In genomic region chr2:74427551-74427950, GRCh38 we compare ENCODE assay signal across 24 cellular contexts. TPM values are rescaled to one million over a fixed set of nuclear protein-coding genes. Genes with fewer than 3 reads are reported as not detected.
DNase-seq lines count a peak whose midpoint lies in the region; ATAC-seq, FAIRE-seq and TF ChIP-seq lines count a peak whose summit lies in the region.
"Had no signal": no experiment of that assay in that cellular context is flagged by ENCODE, and none has a peak within 500 bp of the region (broad histone marks: within the 10 kb centered on the region; RNA-seq: fewer than 3 reads in every experiment).

No MANE protein-coding gene starts in this region.

- in situ Hi-C loops in mammary epithelial cell (cut with MboI; ENCODE audit: low sequenced_read_pairs in 2 of 2), result no loop called here

- dilution Hi-C loops in mammary epithelial cell (cut with HindIII; ENCODE audit: low sequenced_read_pairs), result no loop called here

- no peak for TF ChIP-seq CTCF in mammary epithelial cell (conservative IDR thresholded peaks at IDR 0.05 in 1 of 2, IDR thresholded peaks at IDR 0.05 in 1 of 2; ENCODE audit: extremely low read depth in 1 of 2, insufficient read depth in 1 of 2, low read depth in 1 of 2, low read length in 2 of 2)
- no peak for TF ChIP-seq CTCF in breast epithelium (IDR thresholded peaks at IDR 0.05)
- TF ChIP-seq CTCF in RWPE1 (conservative IDR thresholded peaks at IDR 0.05; ENCODE audit: low read depth), result no peak

- H3K9me3 ChIP-seq in mammary epithelial cell (replicated peaks; ENCODE audit: insufficient read depth, low read length) (no peaks in the 10 kb centered on the region), breast epithelium (no peaks in the 10 kb centered on the region)
- H3K9me3 ChIP-seq: BE2C, body of pancreas, testis had no signal

- no peak overlapping the region for H2AFZ ChIP-seq in mammary epithelial cell (ENCODE audit: low read depth, low read length)

- H3K4me2 ChIP-seq in mammary epithelial cell (ENCODE audit: insufficient read depth, low read depth, low read length), result no peak overlapping the region

- H3K9ac ChIP-seq in mammary epithelial cell (ENCODE audit: insufficient read depth, low read length), result no peak overlapping the region

- peak; percentile 59 for DNase-seq in mammary epithelial cell
- no peak for DNase-seq in breast epithelium (ENCODE audit: low spot score in 2 of 2)
- DNase-seq in RWPE1 (ENCODE audit: low spot score), result no peak
- DNase-seq in epithelial cell of prostate (ENCODE audit: low read depth, low spot score), result no peak
- no peak for DNase-seq in HTR-8/SVneo (ENCODE audit: insufficient read length, low spot score)
- no peak for DNase-seq in foreskin melanocyte
- DNase-seq: activated CD4-positive, alpha-beta T cell treated with anti-CD3 and anti-CD28 coated beads for 48 hours; activated T-cell treated with anti-CD3 and anti-CD28 coated beads, Interleukin-2, amount 50 U/mL, for 24 hours; BE2C; body of pancreas; effector CD4-positive, alpha-beta T cell; GDM1; HCEC 1CT; left colon; NCI-H1436; NCI-H774; stimulated activated naive CD8-positive, alpha-beta T cell treated with anti-CD3 and anti-CD28 coated beads, Interleukin-15, Interleukin-2, amounts not matched to agents 100 U/mL and 50 U/mL, for 24 hours; testis had no signal

- H3K36me3 ChIP-seq in mammary epithelial cell (ENCODE audit: insufficient read depth, low read length) (peaks cover 41% of the 10 kb centered on the region), breast epithelium (no peaks in the 10 kb centered on the region)
- H3K36me3 ChIP-seq: BE2C had no signal

- no TSS peak for BruUV-seq in mammary epithelial cell (replicated peaks; lab: Mats Ljungman, UMichigan)

- ATAC-seq in HG02571 (IDR thresholded peaks at IDR 0.05; ENCODE audit: unreplicated experiment) (no peak), HG02852 (IDR thresholded peaks at IDR 0.05; ENCODE audit: unreplicated experiment) (no peak)
- ATAC-seq: body of pancreas; left colon; stimulated activated naive CD8-positive, alpha-beta T cell treated with anti-CD3 and anti-CD28 coated beads, Interleukin-15, Interleukin-2, amounts not matched to agents 100 U/mL and 50 U/mL, for 24 hours had no signal

- POLR2A ChIA-PET in RWPE1 (lab: Yijun Ruan, JAX; ENCODE audit: low non-redundant PET), result no interaction called here

- H3K27ac ChIP-seq in mammary epithelial cell (ENCODE audit: insufficient read depth, low read depth, low read length) (peak overlapping the region; percentile 89), breast epithelium (no peak overlapping the region), RWPE1 (peak overlapping the region; percentile 94), epithelial cell of prostate (peak overlapping the region; percentile 99)
- H3K27ac ChIP-seq: body of pancreas, testis had no signal

- no peak for FAIRE-seq in HTR-8/SVneo (lab: Jason Lieb, UNC)
- FAIRE-seq: A204.1, frontal cortex, GM19239, urothelium cell line had no signal

- 90% methylated on average over 3 of the region's 3 CpGs for WGBS in mammary epithelial cell (ENCODE audit: low coverage, missing lambda C conversion rate)

- no peak for TF ChIP-seq POLR2A in breast epithelium (IDR thresholded peaks at IDR 0.05)

- CTCF ChIA-PET in mammary epithelial cell (lab: Charles Lee; ENCODE audit: low non-redundant PET), result no interaction called here
- CTCF ChIA-PET in RWPE1 (lab: Yijun Ruan, JAX), result interaction anchor here (0.5 kb wide), 1 partner anchor 12 kb away, joined by 3 read pairs; no protein-coding TSS in a partner anchor

- peaks cover 45% of the 10 kb centered on the region for H3K79me2 ChIP-seq in mammary epithelial cell (ENCODE audit: insufficient read depth, low read length)

- H3K4me3 ChIP-seq in mammary epithelial cell (replicated peaks in 1 of 3; ENCODE audit: insufficient read depth in 1 of 3, low read depth in 2 of 3, low read length in 3 of 3), result no peak overlapping the region
- H3K4me3 ChIP-seq in breast epithelium, result no peak overlapping the region
- H3K4me3 ChIP-seq: body of pancreas, testis had no signal

- intact Hi-C loops in mammary epithelial cell (cut with micrococcal nuclease) (no loop called here), breast epithelium (cut with DNase I; ENCODE audit: low total_unique reads) (no loop called here)

- H3K4me1 ChIP-seq in mammary epithelial cell (ENCODE audit: insufficient read depth, low read length) (peaks cover 63% of the 10 kb centered on the region), breast epithelium (no peaks in the 10 kb centered on the region)
- H3K4me1 ChIP-seq: BE2C, body of pancreas, testis had no signal

- H4K20me1 ChIP-seq in mammary epithelial cell (ENCODE audit: insufficient read depth, low read length), result no peaks in the 10 kb centered on the region

- H3K27me3 ChIP-seq in mammary epithelial cell (ENCODE audit: insufficient read depth, low read length) (no peaks in the 10 kb centered on the region), breast epithelium (no peaks in the 10 kb centered on the region)
- H3K27me3 ChIP-seq: BE2C, body of pancreas, testis had no signal

RNA-seq across cellular contexts. Expression of gene WDR54, which starts 6.0 kb away (rescaled TPM):
- 10 to 100 TPM; 39.0 to 50.4 TPM for total RNA-seq in mammary epithelial cell
- polyA plus RNA-seq in mammary epithelial cell, result 88.7 TPM
- polyA minus RNA-seq in mammary epithelial cell, result 46.2 TPM
- total RNA-seq in breast epithelium, result 10 to 100 TPM in 1 of 3 donors, 1 to 10 TPM in 2; 6.7 to 13.1 (median 9.4) TPM

RNA-seq across cellular contexts. Expression of gene C2orf81, which starts 6.1 kb away (rescaled TPM):
- total RNA-seq in mammary epithelial cell (1 to 10 TPM; 2.5 to 9.5 TPM), breast epithelium (1 to 10 TPM in 2 of 3 donors, under 1 TPM in 1; 0.64 to 1.6 (median 1.3) TPM)
- 1.9 TPM for polyA plus RNA-seq in mammary epithelial cell
- polyA minus RNA-seq in mammary epithelial cell, result not detected

RNA-seq across cellular contexts. Expression of gene RTKN, which starts 14.2 kb away (rescaled TPM):
- total RNA-seq in mammary epithelial cell (100 to 1,000 TPM; 124 to 206 TPM), breast epithelium (10 to 100 TPM in 2 of 3 donors, 1 to 10 TPM in 1; 9.3 to 49.9 (median 36.7) TPM)
- polyA plus RNA-seq in mammary epithelial cell, result 99.4 TPM
- polyA minus RNA-seq in mammary epithelial cell, result 77.8 TPM

RNA-seq across cellular contexts. Expression of gene INO80B, which starts 27.3 kb away (rescaled TPM):
- total RNA-seq in mammary epithelial cell (10 to 100 TPM; 15.0 to 43.2 TPM), breast epithelium (10 to 100 TPM; 12.6 to 26.2 (median 24.4) TPM)
- 11.7 TPM for polyA plus RNA-seq in mammary epithelial cell
- polyA minus RNA-seq in mammary epithelial cell, result 0.47 TPM

RNA-seq across cellular contexts. Expression of gene WBP1, which starts 30.7 kb away (rescaled TPM):
- total RNA-seq in mammary epithelial cell, result 10 to 100 TPM; 42.7 to 79.3 TPM
- 71.6 TPM for polyA plus RNA-seq in mammary epithelial cell
- 64.7 TPM for polyA minus RNA-seq in mammary epithelial cell
- total RNA-seq in breast epithelium, result 10 to 100 TPM; 58.0 to 70.0 (median 61.9) TPM

Comparison
In these comparisons a context has a peak if more than half of its experiments do, and no peak if none do; other contexts are left out.
1. H3K27ac ChIP-seq: peak in mammary epithelial cell (single experiment), RWPE1 (single experiment) and epithelial cell of prostate (single experiment); none in breast epithelium (0 of 2).